In the genomic region with DNA sequence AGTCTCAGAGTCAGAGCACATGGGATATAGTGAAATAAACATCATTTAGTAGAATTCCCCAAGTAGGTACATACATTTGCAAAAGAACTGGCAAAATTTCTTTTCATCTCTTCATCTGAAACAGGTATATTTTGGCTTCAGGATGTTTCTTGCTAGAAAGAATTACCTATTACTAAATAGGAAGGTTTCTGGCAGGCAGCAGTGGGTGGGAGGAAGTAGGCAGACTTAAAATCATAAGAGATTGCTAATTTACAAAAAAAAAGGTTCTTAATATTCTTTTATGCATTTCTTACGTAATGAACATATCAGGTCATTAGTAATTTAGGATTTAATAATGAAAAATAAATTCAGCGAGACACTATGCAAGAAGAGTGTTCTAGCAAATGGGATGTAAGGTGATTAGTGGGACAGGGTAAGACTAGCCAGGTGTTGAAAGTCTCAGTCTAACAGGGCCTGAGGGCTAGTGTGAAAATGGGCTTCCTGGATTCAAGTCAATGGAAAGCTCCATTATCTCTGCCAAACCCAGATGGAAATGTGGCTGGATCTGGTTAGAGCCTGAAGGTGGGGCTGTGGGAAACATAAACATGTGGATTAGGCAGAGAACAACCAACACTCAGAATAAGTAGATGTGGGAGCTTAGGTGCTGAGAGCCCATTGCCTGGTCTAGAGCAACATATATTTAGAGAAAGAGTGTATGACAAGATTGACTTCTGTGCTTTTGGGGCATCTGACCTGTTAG, we compare ENCODE assay signal across 3 cellular contexts.
TF ChIP-seq lines count a peak whose summit lies in the region.

No MANE protein-coding gene starts in this region.

TF ChIP-seq in SK-N-SH, 30 proteins besides CTCF, POLR2A, EP300 and RAD21:
- TF ChIP-seq TCF12 (IDR thresholded peaks at IDR 0.05): no peak
- no peak for TF ChIP-seq POLR2AphosphoS5 (IDR thresholded peaks at IDR 0.05; ENCODE audit: low read depth, low read length)

TF ChIP-seq in SK-N-SH treated with all-trans-retinoic acid at 6 μM for 48 hours, 23 proteins besides CTCF, POLR2A, EP300 and RAD21 (continues in another document):
- TF ChIP-seq ARNTL (CRISPR knock-in tag; IDR thresholded peaks at IDR 0.05; ENCODE audit: borderline replicate concordance, low read depth) (no peak), TSHZ2 (CRISPR knock-in tag; IDR thresholded peaks at IDR 0.05) (no peak), PATZ1 (CRISPR knock-in tag; IDR thresholded peaks at IDR 0.05; ENCODE audit: borderline replicate concordance) (no peak), ZFP30 (CRISPR knock-in tag; IDR thresholded peaks at IDR 0.05) (no peak), PPARA (CRISPR knock-in tag; IDR thresholded peaks at IDR 0.05; ENCODE audit: borderline replicate concordance) (no peak), ZNF8 (CRISPR knock-in tag; IDR thresholded peaks at IDR 0.05) (no peak), TOX (CRISPR knock-in tag; IDR thresholded peaks at IDR 0.05; ENCODE audit: borderline replicate concordance) (no peak), CSDC2 (CRISPR knock-in tag; IDR thresholded peaks at IDR 0.05) (no peak), ESRRG (CRISPR knock-in tag; IDR thresholded peaks at IDR 0.05) (no peak), GLIS3 (CRISPR knock-in tag; IDR thresholded peaks at IDR 0.05) (no peak), POU6F1 (CRISPR knock-in tag; IDR thresholded peaks at IDR 0.05; ENCODE audit: borderline replicate concordance, low read depth) (no peak), RARB (CRISPR knock-in tag; IDR thresholded peaks at IDR 0.05) (no peak), SNAI2 (CRISPR knock-in tag; IDR thresholded peaks at IDR 0.05) (no peak)
- TF ChIP-seq, protein P1, sequence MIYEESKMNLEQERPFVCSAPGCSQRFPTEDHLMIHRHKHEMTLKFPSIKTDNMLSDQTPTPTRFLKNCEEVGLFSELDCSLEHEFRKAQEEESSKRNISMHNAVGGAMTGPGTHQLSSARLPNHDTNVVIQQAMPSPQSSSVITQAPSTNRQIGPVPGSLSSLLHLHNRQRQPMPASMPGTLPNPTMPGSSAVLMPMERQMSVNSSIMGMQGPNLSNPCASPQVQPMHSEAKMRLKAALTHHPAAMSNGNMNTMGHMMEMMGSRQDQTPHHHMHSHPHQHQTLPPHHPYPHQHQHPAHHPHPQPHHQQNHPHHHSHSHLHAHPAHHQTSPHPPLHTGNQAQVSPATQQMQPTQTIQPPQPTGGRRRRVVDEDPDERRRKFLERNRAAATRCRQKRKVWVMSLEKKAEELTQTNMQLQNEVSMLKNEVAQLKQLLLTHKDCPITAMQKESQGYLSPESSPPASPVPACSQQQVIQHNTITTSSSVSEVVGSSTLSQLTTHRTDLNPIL (CRISPR knock-in tag; IDR thresholded peaks at IDR 0.05; ENCODE audit: low read depth): no peak
- TF ChIP-seq, protein P2, sequence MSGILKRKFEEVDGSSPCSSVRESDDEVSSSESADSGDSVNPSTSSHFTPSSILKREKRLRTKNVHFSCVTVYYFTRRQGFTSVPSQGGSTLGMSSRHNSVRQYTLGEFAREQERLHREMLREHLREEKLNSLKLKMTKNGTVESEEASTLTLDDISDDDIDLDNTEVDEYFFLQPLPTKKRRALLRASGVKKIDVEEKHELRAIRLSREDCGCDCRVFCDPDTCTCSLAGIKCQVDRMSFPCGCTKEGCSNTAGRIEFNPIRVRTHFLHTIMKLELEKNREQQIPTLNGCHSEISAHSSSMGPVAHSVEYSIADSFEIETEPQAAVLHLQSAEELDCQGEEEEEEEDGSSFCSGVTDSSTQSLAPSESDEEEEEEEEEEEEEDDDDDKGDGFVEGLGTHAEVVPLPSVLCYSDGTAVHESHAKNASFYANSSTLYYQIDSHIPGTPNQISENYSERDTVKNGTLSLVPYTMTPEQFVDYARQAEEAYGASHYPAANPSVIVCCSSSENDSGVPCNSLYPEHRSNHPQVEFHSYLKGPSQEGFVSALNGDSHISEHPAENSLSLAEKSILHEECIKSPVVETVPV (CRISPR knock-in tag; IDR thresholded peaks at IDR 0.05): no peak

TF ChIP-seq in H1, 55 proteins besides CTCF, POLR2A, EP300 and RAD21:
- no peak for TF ChIP-seq POLR2AphosphoS5 (IDR thresholded peaks at IDR 0.05; ENCODE audit: low read depth, low read length)
- no peak for TF ChIP-seq MAX (IDR thresholded peaks at IDR 0.05)
- no peak for TF ChIP-seq TEAD4 (IDR thresholded peaks at IDR 0.05; ENCODE audit: low read depth, low read length)
- no peak for TF ChIP-seq SUZ12 (IDR thresholded peaks at IDR 0.05; ENCODE audit: low read length)
- TF ChIP-seq MAFK (IDR thresholded peaks at IDR 0.05; ENCODE audit: low read depth, low read length): no peak
- TF ChIP-seq BCL11A (IDR thresholded peaks at IDR 0.05; ENCODE audit: low read depth in 2 of 2, low read length in 2 of 2): no peak
- no peak for TF ChIP-seq TBP (IDR thresholded peaks at IDR 0.05; ENCODE audit: low read depth, low read length)
- no peak for TF ChIP-seq ASH2L (IDR thresholded peaks at IDR 0.05; ENCODE audit: low read length)
- TF ChIP-seq CEBPB (IDR thresholded peaks at IDR 0.05; ENCODE audit: low read depth, low read length): no peak
- TF ChIP-seq HDAC2 (IDR thresholded peaks at IDR 0.05; ENCODE audit: borderline replicate concordance in 1 of 2, low read depth in 2 of 2, low read length in 2 of 2): no peak
- no peak for TF ChIP-seq RXRA (IDR thresholded peaks at IDR 0.05; ENCODE audit: insufficient read depth, low read depth, low read length)
- TF ChIP-seq BRCA1 (IDR thresholded peaks at IDR 0.05; ENCODE audit: low read depth, low read length): no peak
- TF ChIP-seq KDM4A (IDR thresholded peaks at IDR 0.05; ENCODE audit: low read depth, low read length, severe bottlenecking): no peak
- TF ChIP-seq SP1 (IDR thresholded peaks at IDR 0.05; ENCODE audit: low read depth, low read length): no peak
- no peak for TF ChIP-seq SP4 (IDR thresholded peaks at IDR 0.05; ENCODE audit: low read length)
